Comparison of ENCODE assay signal across 9 cellular contexts in the genomic region with DNA sequence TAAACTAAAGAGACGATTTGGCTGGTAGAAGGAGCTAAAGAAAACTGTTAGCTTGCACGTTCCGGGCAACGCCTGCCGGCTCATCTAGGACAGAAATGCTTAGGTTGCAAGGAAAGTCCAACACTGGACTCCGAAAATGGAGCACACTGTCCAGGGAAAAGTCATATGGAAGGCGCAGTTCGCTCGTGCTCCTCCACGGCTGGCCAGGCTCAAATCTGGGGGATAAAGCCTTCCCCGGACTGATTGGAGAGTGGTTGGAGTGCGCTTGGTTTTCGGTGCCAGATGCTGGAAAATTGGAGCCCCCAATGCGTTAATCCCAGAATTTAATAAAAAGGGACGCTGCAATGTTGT. TPM values are rescaled to one million over a fixed set of nuclear protein-coding genes. Genes with fewer than 3 reads are reported as not detected.
A peak's percentile ranks its signal among the peaks of the same experiment; 100 is the strongest.
DNase-seq lines count a peak whose midpoint lies in the region; ATAC-seq and TF ChIP-seq lines count a peak whose summit lies in the region.
"Had no signal": no experiment of that assay in that cellular context is flagged by ENCODE, and none has a peak within 500 bp of the region (broad histone marks: within the 10 kb centered on the region; RNA-seq: fewer than 3 reads in every experiment).

No MANE protein-coding gene starts in this region.

- peak overlapping the region; percentile 40 for H3K4me3 ChIP-seq in cardiac muscle cell
- H3K4me3 ChIP-seq in fibroblast of lung (replicated peaks in 1 of 4; ENCODE audit: control extremely low read depth in 1 of 4, insufficient read depth in 1 of 4, low read depth in 3 of 4, low read length in 4 of 4), result peak overlapping the region; percentile 59 to 79 (median 68)
- H3K4me3 ChIP-seq in effector memory CD4-positive, alpha-beta T cell (ENCODE audit: insufficient read depth, low read depth, low read length, poor library complexity, severe bottlenecking), result no peak overlapping the region

- H3K79me2 ChIP-seq in fibroblast of lung (ENCODE audit: control insufficient read depth, insufficient read depth, low read length), result peaks cover 4% of the 10 kb centered on the region

- H3K4me1 Mint-ChIP-seq in naive thymus-derived CD8-positive, alpha-beta T cell, result peaks cover 3 to 19% (median 7%) of the 10 kb centered on the region in 4 donors

- H3K36me3 ChIP-seq in cardiac muscle cell, result no peaks in the 10 kb centered on the region
- no peaks in the 10 kb centered on the region for H3K36me3 ChIP-seq in fibroblast of lung (ENCODE audit: control insufficient read depth, insufficient read depth, low read length)
- H3K36me3 ChIP-seq in effector memory CD4-positive, alpha-beta T cell (ENCODE audit: control insufficient read depth, insufficient read depth, low read length), result no peaks in the 10 kb centered on the region

- peaks cover 0 to 19% (median 0%) of the 10 kb centered on the region in 3 donors for H3K36me3 Mint-ChIP-seq in naive thymus-derived CD8-positive, alpha-beta T cell

- H3K4me1 ChIP-seq in cardiac muscle cell (ENCODE audit: low read depth), result peaks cover 11% of the 10 kb centered on the region
- no peaks in the 10 kb centered on the region for H3K4me1 ChIP-seq in fibroblast of lung (ENCODE audit: control insufficient read depth, extremely low read depth, insufficient read depth, low read length)
- H3K4me1 ChIP-seq in effector memory CD4-positive, alpha-beta T cell (ENCODE audit: control insufficient read depth, insufficient read depth, low read length, poor library complexity, severe bottlenecking), result no peaks in the 10 kb centered on the region

- peak overlapping the region in 6 of 10 donors; percentile 5 to 40 (median 22) for H3K4me3 Mint-ChIP-seq in naive thymus-derived CD8-positive, alpha-beta T cell

- H3K27me3 ChIP-seq in cardiac muscle cell (peaks cover 84% of the 10 kb centered on the region), fibroblast of lung (ENCODE audit: control insufficient read depth, insufficient read depth, low read length) (no peaks in the 10 kb centered on the region)
- peaks cover 4% of the 10 kb centered on the region for H3K27me3 ChIP-seq in effector memory CD4-positive, alpha-beta T cell (replicated peaks; ENCODE audit: control insufficient read depth, insufficient read depth, low read length, poor library complexity, severe bottlenecking)

- no peak overlapping the region for H3K27ac Mint-ChIP-seq in naive thymus-derived CD8-positive, alpha-beta T cell

- peak overlapping the region; percentile 50 for H2AFZ ChIP-seq in fibroblast of lung (ENCODE audit: low read length)

- ATAC-seq in naive thymus-derived CD8-positive, alpha-beta T cell, result no peak
- ATAC-seq in GM18907 (IDR thresholded peaks at IDR 0.05; ENCODE audit: unreplicated experiment), result no peak
- no peak for ATAC-seq in HG03354 (IDR thresholded peaks at IDR 0.05; ENCODE audit: poor library complexity, severe bottlenecking, unreplicated experiment)

- no peaks in the 10 kb centered on the region for H4K20me1 ChIP-seq in fibroblast of lung (ENCODE audit: control insufficient read depth, extremely low read depth, insufficient read depth, low read length)

- H3K27me3 Mint-ChIP-seq in naive thymus-derived CD8-positive, alpha-beta T cell, result peaks cover 29 to 72% (median 46%) of the 10 kb centered on the region in 5 donors

- H3K9ac ChIP-seq in fibroblast of lung (ENCODE audit: insufficient read depth, low read length), result no peak overlapping the region

- DNase-seq in cardiac muscle cell (ENCODE audit: low read depth in 1 of 2, low spot score in 1 of 2) (peak; percentile 12 to 23), cardiac septum (ENCODE audit: low spot score) (no peak), fibroblast of lung (ENCODE audit: low read depth in 2 of 2) (peak; percentile 3 to 20)
- no peak for DNase-seq in naive thymus-derived CD8-positive, alpha-beta T cell
- DNase-seq in activated T-cell treated with anti-CD3 and anti-CD28 coated beads, Interleukin-2, amount 50 U/mL, for 48 hours, result no peak
- no peak for DNase-seq in effector memory CD4-positive, alpha-beta T cell

- peak overlapping the region; percentile 79 for H3K4me2 ChIP-seq in fibroblast of lung (ENCODE audit: extremely low read depth, insufficient read depth, low read length)

- H3K9me3 Mint-ChIP-seq in naive thymus-derived CD8-positive, alpha-beta T cell, result peaks cover 0 to 11% (median 0%) of the 10 kb centered on the region in 9 donors

- TF ChIP-seq CTCF in cardiac muscle cell (IDR thresholded peaks at IDR 0.05; ENCODE audit: low read depth, low read length), result no peak
- no peak for TF ChIP-seq CTCF in fibroblast of lung (conservative IDR thresholded peaks at IDR 0.05 in 1 of 2, IDR thresholded peaks at IDR 0.05 in 1 of 2; ENCODE audit: low read depth in 1 of 2, low read length in 2 of 2)

- POLR2A ChIA-PET in naive thymus-derived CD8-positive, alpha-beta T cell (lab: Charles Lee), result no interaction called here

- H3K27ac ChIP-seq in cardiac muscle cell, result no peak overlapping the region
- no peak overlapping the region for H3K27ac ChIP-seq in fibroblast of lung (ENCODE audit: insufficient read depth, low read length)
- no peak overlapping the region for H3K27ac ChIP-seq in effector memory CD4-positive, alpha-beta T cell (ENCODE audit: insufficient read depth, low read length, poor library complexity, severe bottlenecking)

- intact Hi-C loops in cardiac septum (cut with DNase I), result no loop called here

- H3K9me3 ChIP-seq in cardiac muscle cell (ENCODE audit: low read depth) (no peaks in the 10 kb centered on the region), fibroblast of lung (ENCODE audit: control insufficient read depth, insufficient read depth, low read depth, low read length) (no peaks in the 10 kb centered on the region)
- no peaks in the 10 kb centered on the region for H3K9me3 ChIP-seq in effector memory CD4-positive, alpha-beta T cell (ENCODE audit: control insufficient read depth, low read length)

RNA-seq across cellular contexts. Expression of a gene that starts 0.9 kb away (rescaled TPM):
- 0.04 and 0.77 TPM in 2 replicates for total RNA-seq in cardiac muscle cell
- 0.12 TPM in 1 of 2 replicates, not detected in the other for polyA plus RNA-seq in cardiac muscle cell
- 4.0 TPM for total RNA-seq in cardiac septum
- total RNA-seq in fibroblast of lung, result 9.8 and 10.4 TPM in 2 replicates
- 18.8 and 45.4 TPM in 2 replicates for polyA plus RNA-seq in fibroblast of lung
- 11.2 and 24.6 TPM in 2 replicates for polyA plus RNA-seq in fibroblast of lung (2012)
- 13.1 and 84.2 TPM in 2 replicates for polyA minus RNA-seq in fibroblast of lung (ENCODE audit: low replicate concordance)
- not detected for total RNA-seq in naive thymus-derived CD8-positive, alpha-beta T cell
- polyA plus RNA-seq in naive thymus-derived CD8-positive, alpha-beta T cell, result not detected
- total RNA-seq: mononuclear cell had no signal

Comparison
In these comparisons a context has a peak if more than half of its experiments do, and no peak if none do; other contexts are left out.
1. DNase-seq: peak in cardiac muscle cell (2 of 2) and fibroblast of lung (2 of 2); none in cardiac septum (single experiment), naive thymus-derived CD8-positive, alpha-beta T cell (0 of 10), activated T-cell treated with anti-CD3 and anti-CD28 coated beads, Interleukin-2, amount 50 U/mL, for 48 hours (0 of 2) and effector memory CD4-positive, alpha-beta T cell (0 of 3).